8 cellular contexts compared by ENCODE assay signal in genomic region chr7:101953248-101953819, GRCh38.
DNase-seq lines count a peak whose midpoint lies in the region; ATAC-seq, FAIRE-seq and TF ChIP-seq lines count a peak whose summit lies in the region.

No MANE protein-coding gene starts in this region.

- DNase-seq in GM12892 (ENCODE audit: insufficient read length) (no peak), coronary artery (ENCODE audit: low spot score) (no peak), DMS153 treated with DMSO at 0.1 percent for 48 hours (lab: John Stamatoyannopoulos, UW; ENCODE audit: unreplicated experiment) (no peak), retina (no peak), NCI-H1694 treated with DMSO at 0.1 percent for 48 hours (lab: John Stamatoyannopoulos, UW) (no peak)

- H3K4me1 ChIP-seq in HUES6 (ENCODE audit: control insufficient read depth, insufficient read depth, low read length) (peaks cover 23% of the 10 kb centered on the region), rectal smooth muscle tissue (ENCODE audit: control insufficient read depth, insufficient read depth, low read length) (peaks cover 36% of the 10 kb centered on the region)

- H3K27me3 ChIP-seq in HUES6 (ENCODE audit: control insufficient read depth, insufficient read depth, low read length) (no peaks in the 10 kb centered on the region), rectal smooth muscle tissue (ENCODE audit: control insufficient read depth, insufficient read depth, low read length) (no peaks in the 10 kb centered on the region)

- FAIRE-seq in GM12892 (lab: Jason Lieb, UNC) = peak; percentile 58

- TF ChIP-seq CTCF in coronary artery (IDR thresholded peaks at IDR 0.05) = no peak

- no peak overlapping the region for H3K9ac ChIP-seq in HUES6 (ENCODE audit: low read length)
- H3K9ac ChIP-seq in rectal smooth muscle tissue (ENCODE audit: low read length) = no peak overlapping the region

- ATAC-seq in HG03097 (IDR thresholded peaks at IDR 0.05; ENCODE audit: low FRiP score, unreplicated experiment) = no peak

- H3K4me3 ChIP-seq in HUES6 (ENCODE audit: low read depth, low read length) (no peak overlapping the region), coronary artery (no peak overlapping the region), rectal smooth muscle tissue (ENCODE audit: low read length) (peak overlapping the region; percentile 30)

- H3K36me3 ChIP-seq in HUES6 (ENCODE audit: control insufficient read depth, insufficient read depth, low read length) = no peaks in the 10 kb centered on the region
- H3K36me3 ChIP-seq in rectal smooth muscle tissue (ENCODE audit: control insufficient read depth, insufficient read depth, low read length) = no peaks in the 10 kb centered on the region

- no peaks in the 10 kb centered on the region for H3K9me3 ChIP-seq in HUES6 (ENCODE audit: control insufficient read depth, insufficient read depth, low read depth, low read length)

- peak overlapping the region; percentile 7; the same call in 1 of the 2 replicates for H3K27ac ChIP-seq in HUES6 (ENCODE audit: low read depth, low read length)
- H3K27ac ChIP-seq in coronary artery = peak overlapping the region; percentile 46
- peak overlapping the region; percentile 99 for H3K27ac ChIP-seq in rectal smooth muscle tissue (ENCODE audit: low read depth, low read length)

- TF ChIP-seq POLR2A in GM12892 (IDR thresholded peaks at IDR 0.05; ENCODE audit: low read depth, low read length) = no peak

Comparison
In these comparisons a context has a peak if more than half of its experiments do, and no peak if none do; other contexts are left out.
1. H3K27ac ChIP-seq: peak in every context shown above with its lines; median percentile 99 in rectal smooth muscle tissue; 46 in coronary artery; 7 in HUES6.